ENCODE assay signal across 27 cellular contexts in the genomic region with DNA sequence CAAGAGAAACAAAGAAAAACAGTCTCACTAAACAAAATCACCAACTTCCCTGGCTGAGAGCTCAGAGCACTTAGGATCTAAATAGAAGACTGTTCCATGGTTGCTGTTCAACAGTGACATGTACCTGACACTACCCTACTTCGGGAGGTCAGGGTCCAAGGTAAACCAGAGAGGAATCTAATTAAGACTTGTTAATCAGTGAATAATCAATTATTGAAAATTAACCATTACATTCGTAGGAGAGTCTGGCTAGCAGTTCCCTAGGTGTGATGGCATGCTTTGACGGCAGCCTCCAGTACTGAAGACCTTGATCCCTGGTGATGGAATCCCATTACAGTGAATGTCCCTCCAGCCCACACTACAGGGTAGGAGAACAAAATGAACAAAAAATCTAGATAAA.
"Had no signal": no experiment of that assay in that cellular context is flagged by ENCODE, and none has a peak within 500 bp of the region (broad histone marks: within the 10 kb centered on the region; RNA-seq: fewer than 3 reads in every experiment).

No MANE protein-coding gene starts in this region.

- H3K27ac Mint-ChIP-seq: memory B cell; mesothelial cell of epicardium; natural killer cell treated with Interleukin-12 subunit alpha and Interleukin-12 subunit beta and Interleukin-15 and Interleukin-18, amount 100 ng/mL, for 72 hours; stimulated activated naive B cell treated with anti-CD40 and anti-IgM and Interleukin-4, amounts not matched to agents 10 μg/mL and 1 μg/mL and 100 μg/mL, for 72 hours; stimulated activated naive CD8-positive, alpha-beta T cell treated with anti-CD3 and anti-CD28 coated beads, Interleukin-15, Interleukin-2, amounts not matched to agents 100 ng/mL and 50 ng/mL, for 24 hours had no signal

- H3K36me3 ChIP-seq: gastroesophageal sphincter, heart right ventricle, pancreas, thoracic aorta, tibial nerve, upper lobe of left lung had no signal

- H3K27ac ChIP-seq: epithelial cell of prostate, foreskin keratinocyte, gastroesophageal sphincter, pancreas, thoracic aorta, tibial nerve, upper lobe of left lung had no signal

- FAIRE-seq: pancreas had no signal

- DNase-seq: cortex of kidney; foreskin keratinocyte; heart right ventricle; hypothalamus; immature natural killer cell; islet precursor cell; kidney glomerular epithelial cell; left colon; mucosa of descending colon; naive B cell; occipital lobe; pancreas; stimulated activated CD4-positive, alpha-beta T cell treated with anti-CD3 and anti-CD28 coated beads, Interleukin-15, amount 100 ng/mL, for 24 hours; stimulated activated CD4-positive, alpha-beta T cell treated with anti-CD3 and anti-CD28 coated beads, Interleukin-2, amount 100 ng/mL, for 48 hours; stimulated activated naive B cell treated with anti-CD40 and anti-IgM and Interleukin-4, amounts not matched to agents 10 μg/mL and 1 μg/mL and 100 μg/mL, for 72 hours had no signal

- H3K27me3 ChIP-seq: pancreas, upper lobe of left lung had no signal

- H3K4me1 Mint-ChIP-seq: immature natural killer cell; memory B cell; naive B cell; stimulated activated naive B cell treated with anti-CD40 and anti-IgM and Interleukin-4, amounts not matched to agents 10 μg/mL and 1 μg/mL and 100 μg/mL, for 72 hours had no signal

- H3K4me3 ChIP-seq: gastroesophageal sphincter, heart right ventricle, lung, mucosa of descending colon, pancreas, thoracic aorta, tibial nerve, upper lobe of left lung had no signal

- H3K4me1 ChIP-seq: foreskin keratinocyte had no signal

- H3K9me3 ChIP-seq: gastroesophageal sphincter, heart right ventricle, mucosa of descending colon, pancreas, thoracic aorta, tibial nerve, upper lobe of left lung had no signal

- ATAC-seq: esophagus mucosa; foreskin keratinocyte; gastroesophageal sphincter; heart right ventricle; left colon; mucosa of descending colon; natural killer cell treated with Interleukin-12 subunit alpha and Interleukin-12 subunit beta and Interleukin-15 and Interleukin-18, amount 100 ng/mL, for 72 hours; pancreas; sciatic nerve; stimulated activated naive B cell treated with anti-CD40 and anti-IgM and Interleukin-4, amounts not matched to agents 10 μg/mL and 1 μg/mL and 100 μg/mL, for 72 hours had no signal

- H3K36me3 Mint-ChIP-seq: immature natural killer cell; memory B cell; mesothelial cell of epicardium; naive B cell; stimulated activated naive B cell treated with anti-CD40 and anti-IgM and Interleukin-4, amounts not matched to agents 10 μg/mL and 1 μg/mL and 100 μg/mL, for 72 hours had no signal

- H3K4me3 Mint-ChIP-seq: immature natural killer cell; memory B cell; mesothelial cell of epicardium; naive B cell; natural killer cell treated with Interleukin-12 subunit alpha and Interleukin-12 subunit beta and Interleukin-15 and Interleukin-18, amount 100 ng/mL, for 72 hours; stimulated activated naive B cell treated with anti-CD40 and anti-IgM and Interleukin-4, amounts not matched to agents 10 μg/mL and 1 μg/mL and 100 μg/mL, for 72 hours; stimulated activated naive CD8-positive, alpha-beta T cell treated with anti-CD3 and anti-CD28 coated beads, Interleukin-15, Interleukin-2, amounts not matched to agents 100 ng/mL and 50 ng/mL, for 24 hours had no signal
